ENCODE assay signal across 28 cellular contexts in the genomic region with DNA sequence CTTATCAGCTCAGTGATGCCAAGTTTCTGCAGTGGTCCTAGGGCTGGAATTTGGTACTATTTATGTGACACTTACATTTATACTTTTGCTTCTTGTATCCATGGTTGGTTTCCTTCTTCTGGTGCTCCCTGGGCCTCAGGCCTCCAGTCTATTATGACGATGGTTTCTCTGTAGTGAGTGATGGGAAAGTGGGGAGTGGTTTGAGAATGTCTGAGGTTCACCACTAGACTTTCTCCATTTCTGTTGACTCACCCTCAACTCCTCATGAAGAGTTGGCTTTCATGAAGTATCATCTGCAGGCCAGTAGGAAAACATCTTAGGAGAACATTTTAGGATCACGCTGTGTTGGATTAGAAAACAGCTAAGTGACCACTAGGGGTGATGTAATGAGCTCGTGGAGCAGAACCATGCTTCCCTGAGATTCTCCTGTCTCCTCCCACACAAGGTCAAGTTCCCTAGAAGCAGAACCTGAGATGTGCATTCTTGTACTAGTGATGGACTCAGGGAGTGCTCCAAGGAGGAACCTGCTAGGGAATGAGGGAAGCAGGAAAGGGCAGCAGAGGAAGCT. TPM values are rescaled to one million over a fixed set of nuclear protein-coding genes. Genes with fewer than 3 reads are reported as not detected.
DNase-seq lines count a peak whose midpoint lies in the region; ATAC-seq, FAIRE-seq and TF ChIP-seq lines count a peak whose summit lies in the region.
"Had no signal": no experiment of that assay in that cellular context is flagged by ENCODE, and none has a peak within 500 bp of the region (broad histone marks: within the 10 kb centered on the region; RNA-seq: fewer than 3 reads in every experiment).

No MANE protein-coding gene starts in this region.

- TF ChIP-seq CTCF in NB4 (IDR thresholded peaks at IDR 0.05; ENCODE audit: low read depth, low read length) (peak; percentile 22), endodermal cell (conservative IDR thresholded peaks at IDR 0.05) (peak; percentile 75), HepG2 (CRISPR knock-in tag; IDR thresholded peaks at IDR 0.05) (no peak)

- TF ChIP-seq POLR2A in NB4 (IDR thresholded peaks at IDR 0.05; ENCODE audit: extremely low read depth, insufficient read length), result no peak
- TF ChIP-seq POLR2A in HepG2 (IDR thresholded peaks at IDR 0.05; ENCODE audit: insufficient read depth in 1 of 2, low read depth in 2 of 2, low read length in 2 of 2), result no peak

- H2AFZ ChIP-seq in GM23248 (no peak overlapping the region), trophoblast cell (ENCODE audit: insufficient read depth, low read length, poor library complexity) (no peak overlapping the region), HepG2 (ENCODE audit: low read length) (no peak overlapping the region)

- H3K36me3 ChIP-seq in endodermal cell (ENCODE audit: control insufficient read depth, insufficient read depth, low read length) (no peaks in the 10 kb centered on the region), GM23248 (ENCODE audit: low read depth) (no peaks in the 10 kb centered on the region), trophoblast cell (ENCODE audit: control insufficient read depth in 1 of 2, insufficient read depth in 2 of 2, low read length in 2 of 2) (no peaks in the 10 kb centered on the region), HepG2 (replicated peaks in 1 of 2; ENCODE audit: control insufficient read depth in 1 of 2, insufficient read depth in 2 of 2, low read length in 2 of 2) (no peaks in the 10 kb centered on the region)
- H3K36me3 ChIP-seq: spleen had no signal

- H2BK12ac ChIP-seq in trophoblast cell (ENCODE audit: low read length), result no peak overlapping the region

- no peak overlapping the region for H2BK120ac ChIP-seq in trophoblast cell (ENCODE audit: insufficient read depth, low read length, poor library complexity)

- CTCF ChIA-PET in HepG2 (lab: Yijun Ruan, JAX; ENCODE audit: low intra/inter-chr PET ratio, low total read pairs), result no interaction called here

- peak; percentile 6 for ATAC-seq in stimulated activated naive CD8-positive, alpha-beta T cell treated with anti-CD3 and anti-CD28 coated beads, Interleukin-15, Interleukin-2, amounts not matched to agents 100 U/mL and 50 U/mL, for 24 hours
- no peak; the same call in 2 of the 3 replicates for ATAC-seq in HepG2

- H3K14ac ChIP-seq in trophoblast cell (ENCODE audit: low read length), result no peak overlapping the region

- H3K27ac Mint-ChIP-seq in endodermal cell, result no peak overlapping the region
- H3K27ac Mint-ChIP-seq: activated CD4-positive, alpha-beta memory T cell treated with anti-CD3 and anti-CD28 coated beads, Interleukin-2, amount 10 ng/mL, durations not matched to agents 7 days and 5 days; activated naive CD8-positive, alpha-beta T cell treated with anti-CD3 and anti-CD28 coated beads for 36 hours; CD14-positive monocyte; memory B cell; natural killer cell treated with Interleukin-12 subunit alpha and Interleukin-12 subunit beta and Interleukin-15 and Interleukin-18, amount 100 ng/mL, for 72 hours had no signal

- H3K27ac ChIP-seq in endodermal cell (ENCODE audit: low read depth, low read length) (no peak overlapping the region), GM23248 (no peak overlapping the region), trophoblast cell (ENCODE audit: low read depth, low read length) (no peak overlapping the region), HepG2 (ENCODE audit: extremely low read length, insufficient read depth, low read length) (no peak overlapping the region)
- H3K27ac ChIP-seq: HL-60, spleen had no signal

- no peak overlapping the region for H4K12ac ChIP-seq in trophoblast cell (ENCODE audit: low read depth, low read length)

- H2AK5ac ChIP-seq in trophoblast cell (ENCODE audit: low read length), result no peak overlapping the region

- H3K9ac ChIP-seq in endodermal cell (ENCODE audit: extremely low read depth, low read length, poor library complexity, severe bottlenecking) (no peak overlapping the region), GM23248 (no peak overlapping the region), trophoblast cell (ENCODE audit: low read length) (no peak overlapping the region), HepG2 (ENCODE audit: insufficient read depth, low read depth, low read length) (no peak overlapping the region)

- no peak overlapping the region for H3K18ac ChIP-seq in trophoblast cell (ENCODE audit: low read length)

- no peaks in the 10 kb centered on the region for H3K79me2 ChIP-seq in GM23248 (ENCODE audit: insufficient read depth)
- H3K79me2 ChIP-seq in trophoblast cell (ENCODE audit: control insufficient read depth, insufficient read depth, low read length, poor library complexity), result no peaks in the 10 kb centered on the region
- no peaks in the 10 kb centered on the region for H3K79me2 ChIP-seq in HepG2 (ENCODE audit: insufficient read depth, low read length)

- H3K4me3 ChIP-seq in NB4 (ENCODE audit: low read depth, low read length) (no peak overlapping the region), endodermal cell (ENCODE audit: low read length) (no peak overlapping the region), GM23248 (no peak overlapping the region), trophoblast cell (ENCODE audit: low read depth, low read length) (no peak overlapping the region), HepG2 (replicated peaks in 1 of 3; ENCODE audit: insufficient read depth in 1 of 3, low read depth in 2 of 3, low read length in 3 of 3) (no peak overlapping the region)
- H3K4me3 ChIP-seq: spleen had no signal

- H3K23ac ChIP-seq in trophoblast cell (ENCODE audit: low read length), result no peak overlapping the region

- H3K4me3 Mint-ChIP-seq in endodermal cell, result no peak overlapping the region
- H3K4me3 Mint-ChIP-seq: activated CD4-positive, alpha-beta memory T cell treated with anti-CD3 and anti-CD28 coated beads, Interleukin-2, amount 10 ng/mL, durations not matched to agents 7 days and 5 days; activated naive CD8-positive, alpha-beta T cell treated with anti-CD3 and anti-CD28 coated beads for 36 hours; CD14-positive monocyte; memory B cell; natural killer cell treated with Interleukin-12 subunit alpha and Interleukin-12 subunit beta and Interleukin-15 and Interleukin-18, amount 100 ng/mL, for 72 hours had no signal

- H3K79me1 ChIP-seq in trophoblast cell (ENCODE audit: low read length), result no peaks in the 10 kb centered on the region

- DNase-seq in NCI-H82 (lab: John Stamatoyannopoulos, UW), result peak; percentile 6
- DNase-seq in NCI-H82 treated with DMSO at 0.1 percent for 48 hours (lab: John Stamatoyannopoulos, UW; ENCODE audit: unreplicated experiment), result no peak
- DNase-seq in NB4 (ENCODE audit: low read depth), result no peak
- DNase-seq in endodermal cell, result no peak
- DNase-seq in stimulated activated naive CD8-positive, alpha-beta T cell treated with anti-CD3 and anti-CD28 coated beads, Interleukin-15, Interleukin-2, amounts not matched to agents 100 U/mL and 50 U/mL, for 24 hours, result no peak
- DNase-seq in GM23248, result no peak
- DNase-seq in trophoblast cell, result no peak
- DNase-seq in HepG2 (ENCODE audit: low spot score), result no peak
- DNase-seq: activated CD4-positive, alpha-beta memory T cell treated with anti-CD3 and anti-CD28 coated beads, Interleukin-2, amount 10 ng/mL, durations not matched to agents 7 days and 5 days; activated naive CD8-positive, alpha-beta T cell treated with anti-CD3 and anti-CD28 coated beads for 36 hours; activated T-cell treated with anti-CD3 and anti-CD28 coated beads, Interleukin-2, amount 50 U/mL, for 1 hour; cortex of kidney; DMS79; HCEC 1CT; hypothalamus; KG1; kidney glomerular epithelial cell; NCI-H1436; NK-92 treated with Interleukin-12 subunit alpha and Interleukin-12 subunit beta, amount 100 ng/mL, for 24 hours; spleen; T-helper 1 cell had no signal

- H3K36me3 Mint-ChIP-seq in endodermal cell (ENCODE audit: low read depth), result no peaks in the 10 kb centered on the region
- H3K36me3 Mint-ChIP-seq: activated naive CD8-positive, alpha-beta T cell treated with anti-CD3 and anti-CD28 coated beads for 36 hours; CD14-positive monocyte; memory B cell; natural killer cell treated with Interleukin-12 subunit alpha and Interleukin-12 subunit beta and Interleukin-15 and Interleukin-18, amount 100 ng/mL, for 72 hours had no signal

- peaks cover 57% of the 10 kb centered on the region for H3K27me3 Mint-ChIP-seq in endodermal cell (ENCODE audit: insufficient read depth)

- no peaks in the 10 kb centered on the region for H3K9me3 Mint-ChIP-seq in endodermal cell
- H3K9me3 Mint-ChIP-seq: activated CD4-positive, alpha-beta memory T cell treated with anti-CD3 and anti-CD28 coated beads, Interleukin-2, amount 10 ng/mL, durations not matched to agents 7 days and 5 days; activated naive CD8-positive, alpha-beta T cell treated with anti-CD3 and anti-CD28 coated beads for 36 hours; CD14-positive monocyte; memory B cell; natural killer cell treated with Interleukin-12 subunit alpha and Interleukin-12 subunit beta and Interleukin-15 and Interleukin-18, amount 100 ng/mL, for 72 hours had no signal

- WGBS in endodermal cell (ENCODE audit: insufficient coverage in 1 of 2, insufficient read length in 1 of 2), 2 experiments, result 91 to 100% methylated on average over 1 to 3 of the region's 3 CpGs
- 50 to 58% methylated on average over 3 of the region's 3 CpGs for WGBS in GM23248 (ENCODE audit: low coverage in 1 of 2, low lambda C conversion rate in 2 of 2, missing lambda C conversion rate in 2 of 2), 2 experiments
- WGBS in trophoblast cell (ENCODE audit: extremely low coverage, insufficient coverage, insufficient read length), result no CpG with 5 or more reads among the region's 3 CpGs
- 0% methylated on average over 3 of the region's 3 CpGs for WGBS in HepG2 (ENCODE audit: low lambda C conversion rate)

- in situ Hi-C loops in GM23248 (cut with MboI) (no loop called here), HepG2 (cut with HindIII; ENCODE audit: extremely low pct_ligation_motif_present, low pct_unique_long_range_greater_than_20kb) (no loop called here)

- no peak for FAIRE-seq in HepG2 (lab: Jason Lieb, UNC)
- FAIRE-seq: endothelial cell of umbilical vein had no signal

- H3K4me1 ChIP-seq in endodermal cell (ENCODE audit: control insufficient read depth, insufficient read depth, low read length), result peaks cover 2% of the 10 kb centered on the region
- H3K4me1 ChIP-seq in GM23248 (ENCODE audit: insufficient read depth), result no peaks in the 10 kb centered on the region
- peaks cover 0 to 5% of the 10 kb centered on the region in 2 experiments for H3K4me1 ChIP-seq in trophoblast cell (ENCODE audit: control insufficient read depth in 1 of 2, insufficient read depth in 2 of 2, low read length in 2 of 2)
- no peaks in the 10 kb centered on the region for H3K4me1 ChIP-seq in HepG2 (ENCODE audit: insufficient read depth, low read length)
- H3K4me1 ChIP-seq: spleen had no signal

- H4K8ac ChIP-seq in trophoblast cell (ENCODE audit: low read depth, low read length), result no peak overlapping the region

- H3K27me3 ChIP-seq in endodermal cell (ENCODE audit: control insufficient read depth, insufficient read depth, low read length, poor library complexity, severe bottlenecking), result peaks cover 68% of the 10 kb centered on the region
- no peaks in the 10 kb centered on the region for H3K27me3 ChIP-seq in GM23248 (replicated peaks; ENCODE audit: insufficient read depth)
- H3K27me3 ChIP-seq in trophoblast cell (ENCODE audit: insufficient read depth, low read length), result no peaks in the 10 kb centered on the region
- peaks cover 3 to 8% of the 10 kb centered on the region in 2 experiments; a peak in 3 of 5 replicates for H3K27me3 ChIP-seq in HepG2 (ENCODE audit: control insufficient read depth in 1 of 2, insufficient read depth in 2 of 2, low read length in 2 of 2)

- H4K20me1 ChIP-seq in GM23248 (ENCODE audit: insufficient read depth) (no peaks in the 10 kb centered on the region), HepG2 (ENCODE audit: insufficient read depth, low read length) (no peaks in the 10 kb centered on the region)

- H3F3A ChIP-seq in GM23248 (ENCODE audit: insufficient read depth), result no peaks in the 10 kb centered on the region

- H2BK5ac ChIP-seq in trophoblast cell (ENCODE audit: low read depth, low read length, poor library complexity), result no peak overlapping the region

- H3K4me2 ChIP-seq in GM23248 (ENCODE audit: unreplicated experiment) (no peak overlapping the region), trophoblast cell (ENCODE audit: low read length) (no peak overlapping the region), HepG2 (ENCODE audit: low read depth, low read length) (no peak overlapping the region)

- no peak overlapping the region for H4K91ac ChIP-seq in trophoblast cell (ENCODE audit: low read depth, low read length)

- no TSS peak for BruUV-seq in HepG2 (replicated peaks; lab: Mats Ljungman, UMichigan)

- H3K4me1 Mint-ChIP-seq in endodermal cell, result peaks cover 24% of the 10 kb centered on the region
- H3K4me1 Mint-ChIP-seq: activated CD4-positive, alpha-beta memory T cell treated with anti-CD3 and anti-CD28 coated beads, Interleukin-2, amount 10 ng/mL, durations not matched to agents 7 days and 5 days; activated naive CD8-positive, alpha-beta T cell treated with anti-CD3 and anti-CD28 coated beads for 36 hours; memory B cell had no signal

- H3K9me3 ChIP-seq in endodermal cell (ENCODE audit: control insufficient read depth, low read length) (no peaks in the 10 kb centered on the region), GM23248 (ENCODE audit: low read depth) (no peaks in the 10 kb centered on the region), trophoblast cell (ENCODE audit: insufficient read depth, low read depth, low read length) (no peaks in the 10 kb centered on the region), HepG2 (ENCODE audit: low read length) (no peaks in the 10 kb centered on the region)
- H3K9me3 ChIP-seq: spleen had no signal

- intact Hi-C loops in HepG2 (cut with micrococcal nuclease; ENCODE audit: unreplicated experiment), result no loop called here

- no peak for TF ChIP-seq RAD21 in HepG2 (CRISPR knock-in tag; IDR thresholded peaks at IDR 0.05)

- TF ChIP-seq EP300 in HepG2 (IDR thresholded peaks at IDR 0.05; ENCODE audit: low read depth in 2 of 2, low read length in 2 of 2), result no peak
- TF ChIP-seq EP300 in HepG2 (CRISPR knock-in tag; IDR thresholded peaks at IDR 0.05; ENCODE audit: borderline replicate concordance), result no peak

- no peaks in the 10 kb centered on the region for H3K9me2 ChIP-seq in GM23248 (ENCODE audit: insufficient read depth)

- POLR2A ChIA-PET in HepG2 (lab: Yijun Ruan, JAX), result no interaction called here

- H3K4ac ChIP-seq in trophoblast cell (ENCODE audit: low read depth, low read length), result no peak overlapping the region

RNA-seq across cellular contexts. Expression of gene RPH3A, which starts 32.1 kb away (rescaled TPM):
- not detected for total RNA-seq in endodermal cell
- 0.21 TPM for polyA plus RNA-seq in endodermal cell (2013, experiment 1 of 2)
- polyA plus RNA-seq in endodermal cell (2013, experiment 2 of 2), result 0.83 TPM
- total RNA-seq in GM23248 (2014; rRNA removed; shearing (Covaris generic)), result not detected in 2 replicates
- not detected in 2 replicates for polyA plus RNA-seq in GM23248 (2016; fragmentation: Nextera tagmentation; extraction: Ambion mirVana)
- polyA plus RNA-seq in trophoblast cell (2013), result 0.05 and 0.07 TPM in 2 replicates
- total RNA-seq in HepG2 (2016; rRNA removed; fragmentation: Illumina TruSeq; extraction: Trizol), result not detected in 2 replicates
- not detected in 2 replicates for total RNA-seq in HepG2 (2016; cell fraction: cytosol; rRNA removed; fragmentation: Illumina TruSeq; extraction: Trizol; ENCODE audit: low read depth)
- total RNA-seq in HepG2 (2016; cell fraction: insoluble cytoplasmic fraction; rRNA removed; fragmentation: Illumina TruSeq; extraction: Trizol), result not detected in 2 replicates
- not detected in 2 replicates for total RNA-seq in HepG2 (2016; cell fraction: membrane; rRNA removed; fragmentation: Illumina TruSeq; extraction: Trizol)
- not detected in 2 replicates for total RNA-seq in HepG2 (2016; cell fraction: nucleus; rRNA removed; fragmentation: Illumina TruSeq; extraction: Trizol)
- polyA plus RNA-seq in HepG2 (2011; rRNA removed), result not detected in 2 replicates
- not detected in 2 replicates for polyA plus RNA-seq in HepG2 (2011; cell fraction: cytosol; rRNA removed)
- not detected in 2 replicates for polyA plus RNA-seq in HepG2 (2011; cell fraction: nucleus; rRNA removed)
- polyA plus RNA-seq in HepG2 (2012), result not detected in 2 replicates
- not detected in 2 replicates for polyA plus RNA-seq in HepG2 (2016; cell fraction: cytosol; fragmentation: Illumina TruSeq; extraction: Trizol; ENCODE audit: low read depth)
- polyA plus RNA-seq in HepG2 (2016; cell fraction: insoluble cytoplasmic fraction; fragmentation: Illumina TruSeq; extraction: Trizol; ENCODE audit: low read depth), result not detected in 2 replicates
- not detected in 2 replicates for polyA plus RNA-seq in HepG2 (2016; cell fraction: membrane; fragmentation: Illumina TruSeq; extraction: Trizol; ENCODE audit: low read depth)
- not detected in 2 replicates for polyA plus RNA-seq in HepG2 (2016; cell fraction: nucleus; fragmentation: Illumina TruSeq; extraction: Trizol; ENCODE audit: insufficient read depth, low read depth)
- polyA minus RNA-seq in HepG2 (2011; rRNA and poly(A)+ RNA removed; ENCODE audit: low replicate concordance), result not detected in 2 replicates
- polyA minus RNA-seq in HepG2 (2011; cell fraction: cytosol; rRNA and poly(A)+ RNA removed), result not detected in 2 replicates
- polyA minus RNA-seq in HepG2 (2011; cell fraction: nucleus; rRNA and poly(A)+ RNA removed), result not detected in 2 replicates
- total RNA-seq: activated CD4-positive, alpha-beta memory T cell treated with anti-CD3 and anti-CD28 coated beads, Interleukin-2, amount 10 ng/mL, durations not matched to agents 7 days and 5 days; activated naive CD8-positive, alpha-beta T cell treated with anti-CD3 and anti-CD28 coated beads for 36 hours; endothelial cell of umbilical vein; fibroblast of villous mesenchyme; natural killer cell treated with Interleukin-12 subunit alpha and Interleukin-12 subunit beta and Interleukin-15 and Interleukin-18, amount 100 ng/mL, for 72 hours; pulmonary artery endothelial cell had no signal
- polyA plus RNA-seq: endothelial cell of umbilical vein had no signal
